ENCODE assay signal across 23 cellular contexts in the genomic region with DNA sequence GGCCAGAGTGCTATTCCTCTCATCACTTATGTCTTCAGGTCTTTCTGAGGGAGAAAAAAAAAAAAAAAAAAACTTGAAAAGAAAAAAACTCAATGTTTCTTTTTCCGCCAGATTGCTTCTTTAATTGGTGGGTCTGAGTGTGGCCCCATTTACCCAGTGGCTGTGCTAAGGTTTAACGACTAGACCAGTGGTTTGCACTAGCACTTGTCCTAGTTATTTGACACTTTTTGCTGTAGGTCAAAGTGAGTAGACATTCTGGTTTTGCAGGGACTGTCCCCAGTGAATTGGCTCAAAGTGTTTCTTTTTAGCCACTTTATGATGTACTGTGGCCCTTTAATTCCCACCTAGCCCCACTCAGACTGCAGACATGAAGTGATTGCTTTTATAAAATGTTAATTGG.
"Had no signal": no experiment of that assay in that cellular context is flagged by ENCODE, and none has a peak within 500 bp of the region (broad histone marks: within the 10 kb centered on the region; RNA-seq: fewer than 3 reads in every experiment).

No MANE protein-coding gene starts in this region.

- DNase-seq: activated CD4-positive, alpha-beta T cell treated with anti-CD3 and anti-CD28 coated beads for 4 hours; activated CD4-positive, alpha-beta T cell treated with anti-CD3 and anti-CD28 coated beads, Interleukin-2, amount 50 U/mL, for 4 hours; activated CD8-positive, alpha-beta memory T cell treated with anti-CD3 and anti-CD28 coated beads for 24 hours; activated gamma-delta T cell; activated naive CD4-positive, alpha-beta T cell treated with anti-CD3 and anti-CD28 coated beads, Interleukin-2, amount 50 U/mL, for 16 hours; amniotic stem cell; caudate nucleus; head of caudate nucleus; hippocampal formation; left cardiac atrium; mammary epithelial cell; nephron progenitor cell; right lobe of liver; stimulated activated CD4-positive, alpha-beta T cell treated with anti-CD3 and anti-CD28 coated beads, Interleukin-2, amount 100 ng/mL, for 48 hours; stimulated activated naive CD4-positive, alpha-beta T cell treated with Interleukin-2 at 50 U/mL for 16 hours; testis; uterus had no signal

- H3K9me3 ChIP-seq: neutrophil, right lobe of liver, testis, uterus had no signal

- H3K36me3 Mint-ChIP-seq: type B pancreatic cell had no signal

- FAIRE-seq: endothelial cell of umbilical vein, keratinocyte had no signal

- H3K27ac ChIP-seq: neutrophil, right lobe of liver, testis, uterus had no signal

- H3K4me3 Mint-ChIP-seq: activated T-helper 1 cell treated with anti-CD3 and anti-CD28 coated beads, Interleukin-12 subunit alpha, Interleukin-12 subunit beta, Interleukin-2, Interleukin-4 antibody, amounts not matched to agents 30 ng/mL and 10 ng/mL and 1 ng/mL, durations not matched to agents 14 hours and 24 hours and 36 hours; nephron progenitor cell; type B pancreatic cell had no signal

- H3K4me1 ChIP-seq: right lobe of liver, testis, uterus had no signal

- ATAC-seq: left cardiac atrium, right lobe of liver had no signal

- H3K4me3 ChIP-seq: right lobe of liver, testis, uterus had no signal

- H3K36me3 ChIP-seq: neutrophil, right lobe of liver, uterus had no signal

- H3K9me3 Mint-ChIP-seq: nephron progenitor cell had no signal

- H3K27ac Mint-ChIP-seq: activated T-helper 1 cell treated with anti-CD3 and anti-CD28 coated beads, Interleukin-12 subunit alpha, Interleukin-12 subunit beta, Interleukin-2, Interleukin-4 antibody, amounts not matched to agents 30 ng/mL and 10 ng/mL and 1 ng/mL, durations not matched to agents 14 hours and 24 hours and 36 hours; progenitor cell of endocrine pancreas; type B pancreatic cell had no signal

- H3K27me3 Mint-ChIP-seq: progenitor cell of endocrine pancreas, type B pancreatic cell had no signal

- H3K27me3 ChIP-seq: neutrophil, right lobe of liver, testis, uterus had no signal
